Comparison of ENCODE assay signal across 1 cellular context in the genomic region with DNA sequence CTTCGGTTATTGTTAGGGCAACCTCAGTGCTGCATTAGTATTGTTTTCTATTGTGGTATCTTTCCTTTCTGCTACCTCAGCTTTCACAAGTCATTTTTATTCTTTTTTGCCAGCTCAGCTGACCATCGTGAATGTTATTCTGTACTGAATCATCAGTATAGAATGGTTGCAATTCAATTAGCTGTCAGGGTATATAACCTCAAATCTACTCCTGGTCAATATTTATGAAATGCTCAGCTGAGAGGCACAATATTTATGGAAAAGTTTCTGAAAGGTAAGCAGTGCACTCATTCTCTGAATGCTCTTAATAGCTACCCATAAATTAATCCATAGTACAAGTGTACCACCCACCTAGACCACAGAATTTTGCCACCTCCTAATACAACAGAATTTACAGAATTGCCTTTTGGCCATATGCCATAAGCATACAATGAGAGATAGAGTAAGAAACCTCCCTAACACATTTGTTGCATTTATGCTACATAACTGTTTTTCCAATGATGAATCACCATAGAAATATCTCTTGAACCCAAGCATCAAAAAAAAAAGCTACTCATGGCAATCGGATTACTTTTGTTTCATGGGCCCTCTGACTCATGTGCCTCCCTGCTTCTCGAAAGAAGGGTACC.
A peak's percentile ranks its signal among the peaks of the same experiment; 100 is the strongest.
TF ChIP-seq lines count a peak whose summit lies in the region.

No MANE protein-coding gene starts in this region.

TF ChIP-seq in IMR-90, 13 proteins besides CTCF, POLR2A, EP300 and RAD21:
- TF ChIP-seq MAFK (IDR thresholded peaks at IDR 0.05; ENCODE audit: low read depth, low read length) (peak; percentile 84), BHLHE40 (IDR thresholded peaks at IDR 0.05; ENCODE audit: low read depth, low read length) (no peak)
